8 cellular contexts compared by ENCODE assay signal in the genomic region with DNA sequence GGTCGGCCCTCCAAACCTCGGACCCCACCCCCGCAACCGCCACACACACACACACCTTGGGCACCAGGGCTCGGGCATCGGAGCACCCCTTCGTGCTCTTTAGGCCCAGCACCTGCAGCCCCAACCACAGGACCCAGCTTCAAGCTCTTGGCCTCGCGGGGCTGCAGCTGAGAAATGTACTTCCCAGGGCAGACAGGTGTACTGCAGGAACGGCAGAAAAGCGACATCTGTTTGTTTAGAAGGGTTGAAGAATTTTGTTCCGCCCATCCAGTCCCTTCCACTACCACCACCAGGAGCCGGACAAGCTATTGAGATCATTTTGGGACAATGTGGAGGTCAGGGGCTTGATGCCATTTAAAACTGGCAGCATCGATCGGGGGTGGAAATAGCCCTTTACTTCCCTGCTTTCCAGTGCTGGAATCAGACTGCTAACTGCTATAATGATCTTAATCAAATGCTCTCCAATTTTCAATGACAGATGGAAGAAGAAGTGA. TPM values are rescaled to one million over a fixed set of nuclear protein-coding genes. Genes with fewer than 3 reads are reported as not detected.
DNase-seq lines count a peak whose midpoint lies in the region; ATAC-seq and TF ChIP-seq lines count a peak whose summit lies in the region.

No MANE protein-coding gene starts in this region.

- no peak for TF ChIP-seq CTCF in PC-3 (conservative IDR thresholded peaks at IDR 0.05; ENCODE audit: low read depth, low read length)
- no peak for TF ChIP-seq CTCF in fibroblast of pulmonary artery (IDR thresholded peaks at IDR 0.05; ENCODE audit: low read length, missing control alignments)
- peak in 1 of 4 experiments; percentile 20 for TF ChIP-seq CTCF in sigmoid colon (IDR thresholded peaks at IDR 0.05)

- POLR2A ChIA-PET in PC-3 (lab: Charles Lee; ENCODE audit: unreplicated experiment), result interaction anchor here (0.6 to 0.7 kb wide), 7 partner anchors 9 to 173 kb away, joined by 4 to 12 read pairs (median 7); no protein-coding TSS in a partner anchor

- no peak overlapping the region for H3K9ac ChIP-seq in PC-3 (ENCODE audit: low read length)

- H3K27me3 ChIP-seq in PC-3 (ENCODE audit: low read length) (peaks cover 14% of the 10 kb centered on the region), sigmoid colon (no peaks in the 10 kb centered on the region)

- H3K4me1 ChIP-seq in PC-3 (ENCODE audit: insufficient read depth, low read length), result peaks cover 22% of the 10 kb centered on the region
- H3K4me1 ChIP-seq in sigmoid colon, result peaks cover 0 to 70% (median 65%) of the 10 kb centered on the region in 4 donors

- ATAC-seq in PC-3 (peak; percentile 7; the same call in 1 of the 2 replicates), GM18505 (IDR thresholded peaks at IDR 0.05; ENCODE audit: unreplicated experiment) (no peak), GM19324 (IDR thresholded peaks at IDR 0.05; ENCODE audit: low FRiP score, unreplicated experiment) (no peak), GM19023 (IDR thresholded peaks at IDR 0.05; ENCODE audit: unreplicated experiment) (no peak)

- CTCF ChIA-PET in PC-3 (lab: Charles Lee), result interaction anchor here (0.6 kb wide), 2 partner anchors 32 to 263 kb away, joined by 3 to 4 read pairs; no protein-coding TSS in a partner anchor

- intact Hi-C loops in PC-3 (cut with micrococcal nuclease) (loop anchor here (1.0 to 10.0 kb wide), 2 partner anchors 17 to 410 kb away; a partner anchor contains a TSS), sigmoid colon (cut with DNase I) (no loop called here), head of caudate nucleus (cut with DNase I) (no loop called here)

- DNase-seq in DMS79 (lab: John Stamatoyannopoulos, UW), result peak; percentile 44
- no peak for DNase-seq in PC-3
- no peak for DNase-seq in fibroblast of pulmonary artery (ENCODE audit: low read depth)
- no peak for DNase-seq in sigmoid colon
- DNase-seq in head of caudate nucleus, result no peak

- no peaks in the 10 kb centered on the region for H3K36me3 ChIP-seq in PC-3 (ENCODE audit: low read depth, low read length)
- no peaks in the 10 kb centered on the region for H3K36me3 ChIP-seq in sigmoid colon

- no peaks in the 10 kb centered on the region for H3K79me2 ChIP-seq in PC-3 (ENCODE audit: low read length)

- H3K4me2 ChIP-seq in PC-3 (ENCODE audit: low read length), result peak overlapping the region; percentile 97

- H3K9me2 ChIP-seq in PC-3 (replicated peaks; ENCODE audit: low read length), result no peaks in the 10 kb centered on the region

- TF ChIP-seq POLR2A in sigmoid colon (IDR thresholded peaks at IDR 0.05) (no peak), GM18505 (IDR thresholded peaks at IDR 0.05; ENCODE audit: borderline replicate concordance, extremely low read depth, insufficient read depth, insufficient read length) (no peak)

- H3K4me3 ChIP-seq in PC-3 (ENCODE audit: low read length), result peak overlapping the region; percentile 85
- peak overlapping the region; percentile 62 for H3K4me3 ChIP-seq in fibroblast of pulmonary artery (replicated peaks; ENCODE audit: low read depth, low read length)
- peak overlapping the region; percentile 58 to 97 (median 83) for H3K4me3 ChIP-seq in sigmoid colon

- no peak for TF ChIP-seq EP300 in sigmoid colon (IDR thresholded peaks at IDR 0.05)

- H3F3A ChIP-seq in PC-3 (ENCODE audit: low read length, unreplicated experiment), result no peaks in the 10 kb centered on the region

- BruUV-seq in PC-3 (replicated peaks; lab: Mats Ljungman, UMichigan), result TSS peak; percentile 37

- WGBS in sigmoid colon, 2 donors, result 18 to 24% methylated on average over 15 of the region's 15 CpGs

- H3K9me3 ChIP-seq in PC-3 (ENCODE audit: low read length), result no peaks in the 10 kb centered on the region
- H3K9me3 ChIP-seq in sigmoid colon, result no peaks in the 10 kb centered on the region

- H3K27ac ChIP-seq in PC-3 (ENCODE audit: low read length) (no peak overlapping the region), sigmoid colon (peak overlapping the region; percentile 84 to 99 (median 98))

- H2AFZ ChIP-seq in PC-3 (ENCODE audit: low read length), result peak overlapping the region; percentile 90; the same call in 1 of the 2 replicates

- no peaks in the 10 kb centered on the region for H4K20me1 ChIP-seq in PC-3 (ENCODE audit: low read length)

RNA-seq across cellular contexts. Expression of a gene that starts 1.7 kb away (rescaled TPM):
- total RNA-seq in PC-3 (2014; rRNA removed) (2.6 and 4.5 TPM in 2 replicates), sigmoid colon (10 to 100 TPM in 2 of 4 donors, 1 to 10 TPM in 2; 4.3 to 23.5 (median 12.1) TPM)
- polyA plus RNA-seq in sigmoid colon, result 1 to 10 TPM in 2 of 3 donors, under 1 TPM in 1; 0.60 to 1.9 (median 1.4) TPM
